In genomic region chr3:49422379-49423248, GRCh38 we compare ENCODE assay signal across 9 cellular contexts. TPM values are rescaled to one million over a fixed set of nuclear protein-coding genes. Genes with fewer than 3 reads are reported as not detected.
DNase-seq lines count a peak whose midpoint lies in the region; TF ChIP-seq lines count a peak whose summit lies in the region.
"Had no signal": no experiment of that assay in that cellular context is flagged by ENCODE, and none has a peak within 500 bp of the region (broad histone marks: within the 10 kb centered on the region; RNA-seq: fewer than 3 reads in every experiment).

Gene AMT (minus strand): TSS chr3:49422473. CDS start chr3:49422450, 23 bp downstream.

- in situ Hi-C loops in HAP-1 (cut with MboI; ENCODE audit: low sequenced_read_pairs) = no loop called here

- H3K4me3 ChIP-seq in adrenal gland = peak within 1 kb of the TSS in 2 of 4 donors; percentile 13 to 51
- no peak within 1 kb of the TSS for H3K4me3 ChIP-seq in HAP-1
- no peak within 1 kb of the TSS for H3K4me3 ChIP-seq in Karpas-422 (ENCODE audit: low read length)

- H3K4me1 ChIP-seq in ES-I3 (ENCODE audit: insufficient read depth, low read length) (peaks cover 18% of the 10 kb centered on the region), adrenal gland (replicated peaks in 1 of 2) (peaks cover 9 to 16% of the 10 kb centered on the region in 2 donors), HAP-1 (no peaks in the 10 kb centered on the region), Karpas-422 (ENCODE audit: low read length) (no peaks in the 10 kb centered on the region)

- H3K9me3 ChIP-seq in ES-I3 (ENCODE audit: control insufficient read depth, insufficient read depth, low read length) (no peaks in the 10 kb centered on the region), adrenal gland (replicated peaks in 1 of 3) (no peaks in the 10 kb centered on the region), HAP-1 (no peaks in the 10 kb centered on the region), Karpas-422 (ENCODE audit: low read length) (no peaks in the 10 kb centered on the region)

- intact Hi-C loops in adrenal gland (cut with DNase I) (no loop called here), posterior vena cava (cut with DNase I) (no loop called here)

- H2AFZ ChIP-seq in Karpas-422 (ENCODE audit: low read length) = no peak within 1 kb of the TSS

- H3K9me2 ChIP-seq in Karpas-422 (replicated peaks; ENCODE audit: insufficient read depth, low read length) = no peaks in the 10 kb centered on the region

- no peak within 1 kb of the TSS for H3K4me2 ChIP-seq in Karpas-422 (ENCODE audit: low read depth, low read length, poor library complexity, severe bottlenecking)

- peak within 1 kb of the TSS; percentile 59 for H3K9ac ChIP-seq in ES-I3 (ENCODE audit: low read depth, low read length)
- no peak within 1 kb of the TSS for H3K9ac ChIP-seq in Karpas-422 (ENCODE audit: low read length)

- TF ChIP-seq POLR2A in adrenal gland (IDR thresholded peaks at IDR 0.05) = peak in 1 of 2 donors; percentile 14

- H3K36me3 ChIP-seq in ES-I3 (ENCODE audit: insufficient read depth, low read length) (no peaks in the 10 kb centered on the region; the same call in 1 of the 2 replicates), adrenal gland (replicated peaks in 1 of 2) (peaks cover 0 to 14% of the 10 kb centered on the region in 2 donors), HAP-1 (replicated peaks) (peaks cover 3% of the 10 kb centered on the region; the same call in 1 of the 2 replicates), Karpas-422 (ENCODE audit: insufficient read depth, low read length) (no peaks in the 10 kb centered on the region)

- no peak for TF ChIP-seq CTCF in adrenal gland (IDR thresholded peaks at IDR 0.05)

- H3K27me3 ChIP-seq in adrenal gland (no peaks in the 10 kb centered on the region), HAP-1 (ENCODE audit: low read depth) (no peaks in the 10 kb centered on the region), Karpas-422 (ENCODE audit: low read length) (no peaks in the 10 kb centered on the region)

- 38 to 73% (median 43%) methylated on average over 5 to 25 of the region's 25 CpGs for WGBS in adrenal gland, 4 donors

- DNase-seq in adrenal gland (peak in 6 of 7 donors; percentile 52 to 82 (median 68)), iPS DF 19.7 (ENCODE audit: low read depth, low spot score) (peak; percentile 89), posterior vena cava (ENCODE audit: low spot score) (peak; percentile 87), HAP-1 (ENCODE audit: low spot score in 2 of 2) (no peak), Karpas-422 (no peak), NCI-H774 (lab: John Stamatoyannopoulos, UW) (no peak), DMS53 treated with DMSO at 0.1 percent for 48 hours (lab: John Stamatoyannopoulos, UW; ENCODE audit: unreplicated experiment) (no peak)

- no peaks in the 10 kb centered on the region for H4K20me1 ChIP-seq in Karpas-422 (ENCODE audit: insufficient read depth, low read depth, low read length)

- H3K79me2 ChIP-seq in Karpas-422 (ENCODE audit: low read length) = no peaks in the 10 kb centered on the region; the same call in 1 of the 2 replicates

- H3K27ac ChIP-seq in adrenal gland = peak within 1 kb of the TSS in 3 of 5 donors; percentile 49 to 77 (median 73)
- no peak within 1 kb of the TSS for H3K27ac ChIP-seq in Karpas-422 (ENCODE audit: low read length)
- H3K27ac ChIP-seq: VCaP had no signal

RNA-seq across cellular contexts. Expression of gene AMT, which starts in this region (rescaled TPM):
- total RNA-seq in adrenal gland (10 to 100 TPM in 7 of 8 donors, 1 to 10 TPM in 1; 5.6 to 33.0 (median 19.9) TPM), posterior vena cava (1 to 10 TPM; 1.0 to 6.1 TPM)
- 10 to 100 TPM; 18.9 to 55.8 (median 22.9) TPM for polyA plus RNA-seq in adrenal gland
- 2.4 and 5.9 TPM in 2 replicates for total RNA-seq in Karpas-422 (2014; rRNA removed; shearing (Covaris generic); ENCODE audit: low replicate concordance)

Comparison
In these comparisons a context has a peak if more than half of its experiments do, and no peak if none do; other contexts are left out.
1. DNase-seq: peak in adrenal gland (6 of 7), iPS DF 19.7 (single experiment) and posterior vena cava (single experiment); none in HAP-1 (0 of 2), Karpas-422 (single experiment), NCI-H774 (single experiment) and DMS53 treated with DMSO at 0.1 percent for 48 hours (single experiment).